ENCODE assay signal across 8 cellular contexts in genomic region chr12:131830335-131831020, GRCh38. TPM values are rescaled to one million over a fixed set of nuclear protein-coding genes. Genes with fewer than 3 reads are reported as not detected.
DNase-seq lines count a peak whose midpoint lies in the region; ATAC-seq and TF ChIP-seq lines count a peak whose summit lies in the region.

No MANE protein-coding gene starts in this region.

- DNase-seq in NCI-H146 treated with DMSO at 0.1 percent for 48 hours (lab: John Stamatoyannopoulos, UW; ENCODE audit: unreplicated experiment): peak; percentile 64
- peak; percentile 65 for DNase-seq in activated CD8-positive, alpha-beta memory T cell treated with anti-CD3 and anti-CD28 coated beads, Interleukin-2, amount 50 U/mL, for 48 hours
- DNase-seq in fibroblast of mammary gland (ENCODE audit: low read depth): peak; percentile 78
- peak; percentile 76 for DNase-seq in mucosa of gallbladder (ENCODE audit: low spot score)
- no peak for DNase-seq in type B pancreatic cell (ENCODE audit: extremely low spot score, unreplicated experiment)

- H3K4me1 Mint-ChIP-seq in type B pancreatic cell (ENCODE audit: unreplicated experiment): peaks cover 5% of the 10 kb centered on the region

- TF ChIP-seq CTCF in C4-2B (conservative IDR thresholded peaks at IDR 0.05): peak; percentile 79
- peak; percentile 37 for TF ChIP-seq CTCF in fibroblast of mammary gland (conservative IDR thresholded peaks at IDR 0.05; ENCODE audit: control insufficient read depth, insufficient read depth, low read depth, low read length)
- peak; percentile 67 for TF ChIP-seq CTCF in type B pancreatic cell (conservative IDR thresholded peaks at IDR 0.05)

- peak overlapping the region; percentile 62 for H3K4me3 ChIP-seq in fibroblast of mammary gland (ENCODE audit: control insufficient read depth, low read depth, low read length)

- H3K36me3 Mint-ChIP-seq in type B pancreatic cell: no peaks in the 10 kb centered on the region

- H3K9me3 Mint-ChIP-seq in type B pancreatic cell: no peaks in the 10 kb centered on the region

- H3K4me3 Mint-ChIP-seq in type B pancreatic cell: peak overlapping the region; percentile 81

- no peak overlapping the region for H3K27ac Mint-ChIP-seq in type B pancreatic cell

- H3K27ac ChIP-seq in C4-2B: no peak overlapping the region

- H3K27me3 Mint-ChIP-seq in type B pancreatic cell: peaks cover 40% of the 10 kb centered on the region

- ATAC-seq in GM18861 (IDR thresholded peaks at IDR 0.05; ENCODE audit: unreplicated experiment): peak; percentile 40
- no peak for ATAC-seq in HG03097 (IDR thresholded peaks at IDR 0.05; ENCODE audit: low FRiP score, unreplicated experiment)

RNA-seq across cellular contexts. Expression of gene MMP17, which starts 2.3 kb away (rescaled TPM):
- total RNA-seq in mucosa of gallbladder (4.3 TPM), type B pancreatic cell (ENCODE audit: low replicate concordance) (14.1 and 26.8 TPM in 2 replicates)
